ENCODE assay signal across 22 cellular contexts in the genomic region with DNA sequence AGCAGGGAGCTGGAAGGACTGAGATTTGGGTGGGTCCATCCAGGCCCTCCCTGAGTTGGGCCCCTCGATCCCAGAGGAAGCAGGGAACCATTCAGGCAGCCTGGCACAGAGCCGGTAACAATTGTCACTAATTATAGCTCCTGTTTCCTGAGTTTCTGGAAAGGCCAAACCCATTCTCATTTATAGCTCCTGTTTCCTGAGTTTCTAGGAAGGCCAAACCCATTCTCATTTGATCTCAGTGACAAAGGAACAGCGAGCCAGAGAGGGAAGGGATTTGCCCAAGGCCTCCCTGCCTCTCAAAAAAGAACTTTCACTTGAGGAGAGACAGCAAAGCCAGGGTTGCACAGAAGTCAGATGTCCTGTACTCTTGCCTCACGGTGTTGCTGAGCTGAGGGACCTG.
DNase-seq lines count a peak whose midpoint lies in the region; ATAC-seq and TF ChIP-seq lines count a peak whose summit lies in the region.
"Had no signal": no experiment of that assay in that cellular context is flagged by ENCODE, and none has a peak within 500 bp of the region (broad histone marks: within the 10 kb centered on the region; RNA-seq: fewer than 3 reads in every experiment).

No MANE protein-coding gene starts in this region.

- H3K36me3 ChIP-seq in right atrium auricular region = no peaks in the 10 kb centered on the region
- no peaks in the 10 kb centered on the region for H3K36me3 ChIP-seq in effector memory CD4-positive, alpha-beta T cell (ENCODE audit: control insufficient read depth, insufficient read depth, low read length)
- H3K36me3 ChIP-seq: ascending aorta, neutrophil, thyroid gland, WERI-Rb-1 had no signal

- peaks cover 0 to 10% of the 10 kb centered on the region in 2 donors for H3K9me3 ChIP-seq in right atrium auricular region
- no peaks in the 10 kb centered on the region for H3K9me3 ChIP-seq in effector memory CD4-positive, alpha-beta T cell (ENCODE audit: control insufficient read depth, low read length)
- H3K9me3 ChIP-seq: ascending aorta, neutrophil, thyroid gland had no signal

- H3K4me1 ChIP-seq in right atrium auricular region = peaks cover 0 to 17% of the 10 kb centered on the region in 2 donors
- H3K4me1 ChIP-seq in effector memory CD4-positive, alpha-beta T cell (ENCODE audit: control insufficient read depth, insufficient read depth, low read length, poor library complexity, severe bottlenecking) = no peaks in the 10 kb centered on the region
- H3K4me1 ChIP-seq: ascending aorta had no signal

- intact Hi-C loops in Right ventricle myocardium inferior (cut with DNase I) = loop anchor here (1.0 kb wide), 1 partner anchor 101 kb away; no protein-coding TSS in a partner anchor

- H3K27ac ChIP-seq in right atrium auricular region = no peak overlapping the region
- H3K27ac ChIP-seq in effector memory CD4-positive, alpha-beta T cell (ENCODE audit: insufficient read depth, low read length, poor library complexity, severe bottlenecking) = no peak overlapping the region
- H3K27ac ChIP-seq: ascending aorta, dorsolateral prefrontal cortex, GM23248, neutrophil, thyroid gland, WERI-Rb-1 had no signal

- no peak for TF ChIP-seq CTCF in right atrium auricular region (IDR thresholded peaks at IDR 0.05)

- ATAC-seq in Right ventricle myocardium inferior = peak; percentile 76
- ATAC-seq in HG03159 (IDR thresholded peaks at IDR 0.05; ENCODE audit: unreplicated experiment) = no peak
- ATAC-seq: activated CD8-positive, alpha-beta memory T cell treated with anti-CD3 and anti-CD28 coated beads, Interleukin-2, amount 10 ng/mL, durations not matched to agents 7 days and 5 days had no signal

- DNase-seq in Right ventricle myocardium inferior (ENCODE audit: missing footprints) = peak; percentile 71
- DNase-seq in right atrium auricular region (ENCODE audit: low spot score) = no peak
- DNase-seq in OCI-M1 (lab: John Stamatoyannopoulos, UW) = peak; percentile 54
- DNase-seq in left kidney (ENCODE audit: low read depth, low spot score) = peak; percentile 42
- no peak for DNase-seq in NCI-H82 (lab: John Stamatoyannopoulos, UW)
- no peak for DNase-seq in foreskin melanocyte
- no peak for DNase-seq in effector memory CD4-positive, alpha-beta T cell
- DNase-seq: activated CD4-positive, alpha-beta T cell treated with anti-CD3 and anti-CD28 coated beads, Interleukin-2, amount 10 ng/mL, durations not matched to agents 7 days and 5 days; activated CD8-positive, alpha-beta memory T cell treated with anti-CD3 and anti-CD28 coated beads, Interleukin-2, amount 10 ng/mL, durations not matched to agents 7 days and 5 days; activated naive CD4-positive, alpha-beta T cell treated with anti-CD3 and anti-CD28 coated beads, Interleukin-2, amount 50 U/mL, for 16 hours; central memory CD4-positive, alpha-beta T cell; dorsolateral prefrontal cortex; GM23248; NCI-H1436; NCI-H226; stimulated activated CD4-positive, alpha-beta T cell treated with anti-CD3 and anti-CD28 coated beads, Interleukin-4, amount 100 ng/mL, for 1 hour; stimulated activated naive CD4-positive, alpha-beta T cell; WERI-Rb-1 had no signal

- H3K4me3 ChIP-seq in right atrium auricular region = no peak overlapping the region
- H3K4me3 ChIP-seq in effector memory CD4-positive, alpha-beta T cell (ENCODE audit: insufficient read depth, low read depth, low read length, poor library complexity, severe bottlenecking) = no peak overlapping the region
- H3K4me3 ChIP-seq: ascending aorta, dorsolateral prefrontal cortex, GM23248, thyroid gland had no signal

- no peaks in the 10 kb centered on the region for H3K27me3 ChIP-seq in right atrium auricular region
- H3K27me3 ChIP-seq in effector memory CD4-positive, alpha-beta T cell (replicated peaks; ENCODE audit: control insufficient read depth, insufficient read depth, low read length, poor library complexity, severe bottlenecking) = no peaks in the 10 kb centered on the region
- H3K27me3 ChIP-seq: ascending aorta, neutrophil, thyroid gland had no signal

Comparison
In these comparisons a context has a peak if more than half of its experiments do, and no peak if none do; other contexts are left out.
1. DNase-seq: peak in Right ventricle myocardium inferior (single experiment), OCI-M1 (single experiment) and left kidney (single experiment); none in right atrium auricular region (single experiment), NCI-H82 (single experiment), foreskin melanocyte (single experiment) and effector memory CD4-positive, alpha-beta T cell (0 of 3).